In the genomic region with DNA sequence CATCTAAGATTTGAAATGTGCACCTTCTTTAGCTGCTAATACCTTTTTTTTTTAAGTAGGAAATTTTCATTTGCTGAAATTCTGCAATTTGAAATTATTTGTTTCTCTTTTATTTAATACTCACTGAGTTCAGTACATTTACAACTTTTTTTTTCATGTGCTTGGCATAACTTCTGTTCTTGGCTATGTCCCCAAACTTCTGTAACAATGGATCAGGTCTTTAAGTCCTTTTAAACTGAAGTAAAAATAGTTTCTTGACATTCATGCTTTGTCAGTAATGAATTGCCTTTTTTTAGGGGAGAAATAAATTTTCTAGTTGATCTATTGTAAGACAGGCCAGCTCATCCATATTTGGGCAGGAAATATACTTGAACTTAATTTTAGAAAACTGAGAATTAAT, we compare ENCODE assay signal across 29 cellular contexts. TPM values are rescaled to one million over a fixed set of nuclear protein-coding genes. Genes with fewer than 3 reads are reported as not detected.
"Had no signal": no experiment of that assay in that cellular context is flagged by ENCODE, and none has a peak within 500 bp of the region (broad histone marks: within the 10 kb centered on the region; RNA-seq: fewer than 3 reads in every experiment).

No MANE protein-coding gene starts in this region.

- H3K27ac Mint-ChIP-seq: activated naive CD4-positive, alpha-beta T cell treated with anti-CD3 and anti-CD28 coated beads for 36 hours; activated naive CD8-positive, alpha-beta T cell treated with anti-CD3 and anti-CD28 coated beads for 36 hours; activated T-helper 1 cell treated with anti-CD3 and anti-CD28 coated beads, Interleukin-12 subunit alpha, Interleukin-12 subunit beta, Interleukin-2, Interleukin-4 antibody, amounts not matched to agents 30 ng/mL and 10 ng/mL and 1 ng/mL, durations not matched to agents 14 hours and 24 hours and 36 hours; endodermal cell; natural killer cell; neural progenitor cell; T-cell; T-helper 2 cell treated with Interferon-gamma antibody and Interleukin-4, amounts not matched to agents 5 μg/mL and 100 μg/mL, for 36 hours; type B pancreatic cell had no signal

- H2AFZ ChIP-seq: neural progenitor cell had no signal

- H3K36me3 Mint-ChIP-seq: activated naive CD8-positive, alpha-beta T cell treated with anti-CD3 and anti-CD28 coated beads for 36 hours; natural killer cell; neural progenitor cell; T-cell; type B pancreatic cell had no signal

- H3K9me3 Mint-ChIP-seq: activated naive CD4-positive, alpha-beta T cell treated with anti-CD3 and anti-CD28 coated beads for 36 hours; activated naive CD8-positive, alpha-beta T cell treated with anti-CD3 and anti-CD28 coated beads for 36 hours; activated T-helper 1 cell treated with anti-CD3 and anti-CD28 coated beads, Interleukin-12 subunit alpha, Interleukin-12 subunit beta, Interleukin-2, Interleukin-4 antibody, amounts not matched to agents 30 ng/mL and 10 ng/mL and 1 ng/mL, durations not matched to agents 14 hours and 24 hours and 36 hours; endodermal cell; neural progenitor cell; T-helper 2 cell treated with Interferon-gamma antibody and Interleukin-4, amounts not matched to agents 5 μg/mL and 100 μg/mL, for 36 hours; type B pancreatic cell had no signal

- H3K27ac ChIP-seq: body of pancreas, cardiac muscle cell, coronary artery, esophagus muscularis mucosa, gastrocnemius medialis, left lung, lower lobe of right lung, neural progenitor cell, spleen, testis, uterus had no signal

- DNase-seq: activated CD4-positive, alpha-beta T cell treated with anti-CD3 and anti-CD28 coated beads for 4 hours; activated CD4-positive, alpha-beta T cell treated with anti-CD3 and anti-CD28 coated beads, Interleukin-2, amount 50 U/mL, for 4 hours; activated effector memory CD4-positive, alpha-beta T cell treated with anti-CD3 and anti-CD28 coated beads, Interleukin-2, amount 50 U/mL, for 16 hours; activated naive CD4-positive, alpha-beta T cell treated with anti-CD3 and anti-CD28 coated beads for 36 hours; activated naive CD8-positive, alpha-beta T cell treated with anti-CD3 and anti-CD28 coated beads for 36 hours; body of pancreas; cerebellar nuclear complex; endodermal cell; gastrocnemius medialis; glutamatergic neuron; left lung; lower lobe of right lung; mesenchymal stem cell; natural killer cell; occipital lobe; right cardiac atrium; spleen; stimulated activated CD4-positive, alpha-beta T cell treated with anti-CD3 and anti-CD28 coated beads, Interleukin-2, amount 100 ng/mL, for 48 hours; stimulated activated naive CD4-positive, alpha-beta T cell treated with Interleukin-2 at 50 U/mL for 16 hours; T-cell; testis; uterus had no signal

- H3K4me1 Mint-ChIP-seq: activated naive CD8-positive, alpha-beta T cell treated with anti-CD3 and anti-CD28 coated beads for 36 hours; endodermal cell; natural killer cell; neural progenitor cell; T-cell had no signal

- ATAC-seq: body of pancreas, gastrocnemius medialis, left lung, lower lobe of right lung, natural killer cell, right cardiac atrium, T-cell had no signal

- H3K27me3 Mint-ChIP-seq: activated naive CD8-positive, alpha-beta T cell treated with anti-CD3 and anti-CD28 coated beads for 36 hours; T-cell; type B pancreatic cell had no signal

- H3K4me3 ChIP-seq: body of pancreas, cardiac muscle cell, coronary artery, esophagus muscularis mucosa, gastrocnemius medialis, left lung, lower lobe of right lung, neural progenitor cell, spleen, testis, uterus had no signal

- H3K4me1 ChIP-seq: body of pancreas, esophagus muscularis mucosa, gastrocnemius medialis, left lung, lower lobe of right lung, neural progenitor cell, spleen, testis, uterus had no signal

- H3K9me3 ChIP-seq: body of pancreas, esophagus muscularis mucosa, gastrocnemius medialis, left lung, lower lobe of right lung, spleen, testis, uterus had no signal

- H3K36me3 ChIP-seq: cardiac muscle cell, esophagus muscularis mucosa, gastrocnemius medialis, left lung, lower lobe of right lung, neural progenitor cell, spleen, uterus had no signal

- H3K4me2 ChIP-seq: neural progenitor cell had no signal

- H3K27me3 ChIP-seq: body of pancreas, cardiac muscle cell, esophagus muscularis mucosa, gastrocnemius medialis, left lung, neural progenitor cell, spleen, testis, uterus had no signal

- H3K4me3 Mint-ChIP-seq: activated naive CD4-positive, alpha-beta T cell treated with anti-CD3 and anti-CD28 coated beads for 36 hours; activated naive CD8-positive, alpha-beta T cell treated with anti-CD3 and anti-CD28 coated beads for 36 hours; activated T-helper 1 cell treated with anti-CD3 and anti-CD28 coated beads, Interleukin-12 subunit alpha, Interleukin-12 subunit beta, Interleukin-2, Interleukin-4 antibody, amounts not matched to agents 30 ng/mL and 10 ng/mL and 1 ng/mL, durations not matched to agents 14 hours and 24 hours and 36 hours; endodermal cell; natural killer cell; neural progenitor cell; T-cell; T-helper 2 cell treated with Interferon-gamma antibody and Interleukin-4, amounts not matched to agents 5 μg/mL and 100 μg/mL, for 36 hours; type B pancreatic cell had no signal

RNA-seq across cellular contexts. Expression of a gene that starts 41.5 kb away (rescaled TPM):
- total RNA-seq: activated naive CD4-positive, alpha-beta T cell treated with anti-CD3 and anti-CD28 coated beads for 36 hours; activated naive CD8-positive, alpha-beta T cell treated with anti-CD3 and anti-CD28 coated beads for 36 hours; activated T-helper 1 cell treated with anti-CD3 and anti-CD28 coated beads, Interleukin-12 subunit alpha, Interleukin-12 subunit beta, Interleukin-2, Interleukin-4 antibody, amounts not matched to agents 30 ng/mL and 10 ng/mL and 1 ng/mL, durations not matched to agents 14 hours and 24 hours and 36 hours; natural killer cell had no signal
